ENCODE assay signal across 24 cellular contexts in the genomic region with DNA sequence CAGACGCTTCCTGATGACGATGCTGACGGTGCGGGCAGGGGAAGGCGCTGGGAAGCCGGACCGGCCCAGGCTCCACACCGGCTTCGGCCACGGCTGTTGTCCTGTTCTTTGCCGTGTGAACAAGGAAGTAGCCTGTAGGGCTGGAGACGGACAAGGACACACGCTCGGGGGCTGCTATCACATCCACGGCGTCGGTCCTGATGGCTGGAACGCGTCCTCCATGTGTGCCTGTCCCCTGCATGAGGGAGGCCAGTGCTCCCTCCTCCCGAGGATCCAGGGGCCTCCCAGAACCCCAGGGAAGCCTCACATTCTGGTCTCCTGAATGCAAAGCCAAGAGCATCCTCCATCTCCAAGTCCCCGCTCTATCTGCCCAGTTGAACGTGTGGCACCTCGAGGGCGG.
"Had no signal": no experiment of that assay in that cellular context is flagged by ENCODE, and none has a peak within 500 bp of the region (broad histone marks: within the 10 kb centered on the region; RNA-seq: fewer than 3 reads in every experiment).

No MANE protein-coding gene starts in this region.

- H3K27ac ChIP-seq: HL-60, KMS-11, SJCRH30 had no signal

- H3K27me3 ChIP-seq: SJCRH30 had no signal

- H3K27ac Mint-ChIP-seq: IgD-negative memory B cell had no signal

- H3K4me3 ChIP-seq: K562, SJCRH30 had no signal

- ATAC-seq: K562, SK-N-SH treated with all-trans-retinoic acid at 6 μM for 48 hours had no signal

- H3K9ac ChIP-seq: KMS-11 had no signal

- H3K4me2 ChIP-seq: KMS-11 had no signal

- H3K9me3 ChIP-seq: SJCRH30 had no signal

- DNase-seq: Kasumi-1, MM.1S, NCI-H1105, NCI-H1417, NCI-H1436 treated with DMSO at 0.1 percent for 48 hours, NCI-H1694, NCI-H187 treated with DMSO at 0.1 percent for 48 hours, NCI-H2081, NCI-H2107, NCI-H2171, NCI-H226, NCI-H446, NCI-H510A, NCI-H524 treated with DMSO at 0.1 percent for 48 hours, NCI-H69, NCI-H774, RPMI8226, SHP77 treated with DMSO at 0.1 percent for 48 hours, SJCRH30 had no signal

- H3K4me3 Mint-ChIP-seq: IgD-negative memory B cell had no signal

- H3K27me3 Mint-ChIP-seq: IgD-negative memory B cell had no signal
